ENCODE assay signal across 27 cellular contexts in genomic region chr11:18986744-18987143, GRCh38. TPM values are rescaled to one million over a fixed set of nuclear protein-coding genes. Genes with fewer than 3 reads are reported as not detected.
DNase-seq lines count a peak whose midpoint lies in the region; ATAC-seq, FAIRE-seq and TF ChIP-seq lines count a peak whose summit lies in the region.
"Had no signal": no experiment of that assay in that cellular context is flagged by ENCODE, and none has a peak within 500 bp of the region (broad histone marks: within the 10 kb centered on the region; RNA-seq: fewer than 3 reads in every experiment).

No MANE protein-coding gene starts in this region.

- H3K9me1 ChIP-seq in IMR-90 (ENCODE audit: insufficient read depth, low read length) = no peaks in the 10 kb centered on the region
- no peaks in the 10 kb centered on the region for H3K9me1 ChIP-seq in keratinocyte (ENCODE audit: control insufficient read depth, extremely low read depth, insufficient read depth, low read length)

- H4K5ac ChIP-seq in IMR-90 (ENCODE audit: low read depth, low read length) = no peak overlapping the region

- no peak overlapping the region for H3K14ac ChIP-seq in IMR-90 (replicated peaks; ENCODE audit: low read depth, low read length)

- TF ChIP-seq POLR2A in IMR-90 (IDR thresholded peaks at IDR 0.05; ENCODE audit: low read depth, low read length) = no peak

- dilution Hi-C loops in IMR-90 (cut with HindIII; ENCODE audit: low sequenced_read_pairs, unreplicated experiment) (no loop called here), keratinocyte (cut with MboI; ENCODE audit: extremely low pct_ligation_motif_present, low sequenced_read_pairs) (no loop called here)

- H2BK15ac ChIP-seq in IMR-90 (ENCODE audit: low read depth, low read length) = no peak overlapping the region

- in situ Hi-C loops in IMR-90 (cut with MboI; ENCODE audit: low sequenced_read_pairs) = no loop called here

- no peak overlapping the region for H3K23ac ChIP-seq in IMR-90 (ENCODE audit: low read depth, low read length)

- H3K56ac ChIP-seq in IMR-90 (ENCODE audit: extremely low read depth, insufficient read depth, low read length) = no peak overlapping the region

- H3K27me3 ChIP-seq in IMR-90 (ENCODE audit: control insufficient read depth, insufficient read depth, low read length) = no peaks in the 10 kb centered on the region
- peaks cover 26% of the 10 kb centered on the region; the same call in 1 of the 2 replicates for H3K27me3 ChIP-seq in PC-9 (ENCODE audit: insufficient read depth, low read depth)
- no peaks in the 10 kb centered on the region for H3K27me3 ChIP-seq in keratinocyte (ENCODE audit: control insufficient read depth, extremely low read depth, insufficient read depth, low read length)
- H3K27me3 ChIP-seq: right lobe of liver had no signal

- DNase-seq in DMS153 (lab: John Stamatoyannopoulos, UW) (peak; percentile 11), IMR-90 (no peak), PC-9 (peak in 1 of 2 experiments; percentile 1), keratinocyte (ENCODE audit: low read depth, low spot score) (peak; percentile 54), NCI-H1694 (lab: John Stamatoyannopoulos, UW) (no peak)
- no peak for DNase-seq in stimulated activated CD4-positive, alpha-beta T cell treated with anti-CD3 and anti-CD28 coated beads, Interleukin-2, amount 100 ng/mL, for 24 hours
- DNase-seq: activated CD4-positive, alpha-beta T cell treated with anti-CD3 and anti-CD28 coated beads for 4 hours; activated gamma-delta T cell; activated T-cell treated with anti-CD3 and anti-CD28 coated beads, Interleukin-2, amount 50 U/mL, for 1 hour; AML-193; CD4-positive, alpha-beta T cell; H7; KG1; left ventricle myocardium inferior; MV-4-11; naive B cell; NCI-H1694 treated with DMSO at 0.1 percent for 48 hours; right lobe of liver; SHP77; stimulated activated naive CD8-positive, alpha-beta T cell treated with anti-CD3 and anti-CD28 coated beads, Interleukin-15, Interleukin-2, amounts not matched to agents 100 U/mL and 50 U/mL, for 24 hours had no signal

- H2BK20ac ChIP-seq in IMR-90 (ENCODE audit: low read depth, low read length) = no peak overlapping the region

- no peaks in the 10 kb centered on the region for H3K4me1 ChIP-seq in IMR-90 (ENCODE audit: control insufficient read depth, insufficient read depth, low read length)
- peaks cover 21% of the 10 kb centered on the region for H3K4me1 ChIP-seq in PC-9 (replicated peaks; ENCODE audit: insufficient read depth)
- H3K4me1 ChIP-seq in keratinocyte (ENCODE audit: control insufficient read depth, extremely low read depth, insufficient read depth, low read length) = peaks cover 15% of the 10 kb centered on the region
- H3K4me1 ChIP-seq: A549, left ventricle myocardium inferior, right lobe of liver had no signal

- no peak overlapping the region for H3K18ac ChIP-seq in IMR-90 (ENCODE audit: low read depth, low read length)

- H4K8ac ChIP-seq in IMR-90 (ENCODE audit: low read depth in 2 of 2, low read length in 2 of 2) = no peak overlapping the region

- H3K4ac ChIP-seq in IMR-90 (ENCODE audit: low read depth, low read length) = no peak overlapping the region

- no peak overlapping the region for H3K27ac ChIP-seq in IMR-90 (ENCODE audit: insufficient read depth, low read length)
- H3K27ac ChIP-seq in PC-9 = peak overlapping the region; percentile 75
- H3K27ac ChIP-seq in keratinocyte (ENCODE audit: control insufficient read depth, insufficient read depth, low read length) = peak overlapping the region; percentile 88
- H3K27ac ChIP-seq: A549, left ventricle myocardium inferior, right lobe of liver had no signal

- no peaks in the 10 kb centered on the region for H3K79me1 ChIP-seq in IMR-90 (ENCODE audit: low read depth in 1 of 2, low read length in 2 of 2)

- intact Hi-C loops in IMR-90 (cut with micrococcal nuclease) (no loop called here), PC-9 (cut with micrococcal nuclease; ENCODE audit: unreplicated experiment) (no loop called here)

- ATAC-seq in IMR-90 (ENCODE audit: low read depth) (no peak), HG02623 (IDR thresholded peaks at IDR 0.05; ENCODE audit: unreplicated experiment) (no peak), GM21528 (IDR thresholded peaks at IDR 0.05; ENCODE audit: low FRiP score, unreplicated experiment) (no peak)
- ATAC-seq: A549; right lobe of liver; stimulated activated naive CD8-positive, alpha-beta T cell treated with anti-CD3 and anti-CD28 coated beads, Interleukin-15, Interleukin-2, amounts not matched to agents 100 U/mL and 50 U/mL, for 24 hours had no signal

- H2AK5ac ChIP-seq in IMR-90 (ENCODE audit: low read depth, low read length) = no peak overlapping the region

- H3K4me3 ChIP-seq in IMR-90 (ENCODE audit: insufficient read depth, low read depth, low read length) = no peak overlapping the region
- no peak overlapping the region for H3K4me3 ChIP-seq in PC-9
- H3K4me3 ChIP-seq in keratinocyte (ENCODE audit: control insufficient read depth in 2 of 3, extremely low read depth in 1 of 3, insufficient read depth in 2 of 3, low read depth in 1 of 3, low read length in 3 of 3) = peak overlapping the region in 2 of 3 experiments; percentile 18 to 26
- H3K4me3 ChIP-seq: A549, left ventricle myocardium inferior, right lobe of liver had no signal

- no peaks in the 10 kb centered on the region for H3K9me3 ChIP-seq in IMR-90 (ENCODE audit: control insufficient read depth, insufficient read depth, low read length)
- no peaks in the 10 kb centered on the region for H3K9me3 ChIP-seq in PC-9 (ENCODE audit: insufficient read depth, low read depth)
- H3K9me3 ChIP-seq in keratinocyte (ENCODE audit: control insufficient read depth, low read depth, low read length) = no peaks in the 10 kb centered on the region
- H3K9me3 ChIP-seq: A549, right lobe of liver had no signal

- TF ChIP-seq CTCF in IMR-90 (conservative IDR thresholded peaks at IDR 0.05; ENCODE audit: low read depth, low read length) (no peak), PC-9 (conservative IDR thresholded peaks at IDR 0.05) (no peak), keratinocyte (optimal IDR thresholded peaks at IDR 0.05 in 1 of 3, IDR thresholded peaks at IDR 0.05 in 1 of 3, conservative IDR thresholded peaks at IDR 0.05 in 1 of 3; ENCODE audit: extremely low read depth in 1 of 3, insufficient read depth in 2 of 3, low read length in 3 of 3) (no peak)

- CTCF ChIA-PET in IMR-90 (lab: Yijun Ruan, JAX) (no interaction called here), PC-9 (lab: Charles Lee) (no interaction called here)

- peak; percentile 82 for FAIRE-seq in keratinocyte (lab: Jason Lieb, UNC)
- FAIRE-seq: A549 had no signal

- H3F3A ChIP-seq in PC-9 (ENCODE audit: insufficient read depth, low read depth) = peaks cover 7% of the 10 kb centered on the region; the same call in 1 of the 2 replicates

- no peak overlapping the region for H2AK9ac ChIP-seq in IMR-90 (replicated peaks; ENCODE audit: low read depth, low read length, poor library complexity)

- H4K20me1 ChIP-seq in IMR-90 (ENCODE audit: insufficient read depth, low read length) = no peaks in the 10 kb centered on the region
- no peaks in the 10 kb centered on the region for H4K20me1 ChIP-seq in PC-9 (ENCODE audit: insufficient read depth)
- no peaks in the 10 kb centered on the region for H4K20me1 ChIP-seq in keratinocyte (ENCODE audit: control insufficient read depth, extremely low read depth, insufficient read depth, low read length)

- POLR2A ChIA-PET in IMR-90 (lab: Charles Lee; ENCODE audit: unreplicated experiment) = no interaction called here
- POLR2A ChIA-PET in PC-9 (lab: Charles Lee; ENCODE audit: unreplicated experiment) = no interaction called here

- no peak for TF ChIP-seq RAD21 in IMR-90 (IDR thresholded peaks at IDR 0.05; ENCODE audit: low read length)

- H3K9me2 ChIP-seq in PC-9 (ENCODE audit: insufficient read depth) = no peaks in the 10 kb centered on the region

- no CpG with 5 or more reads among the region's 3 CpGs for WGBS in IMR-90 (ENCODE audit: extremely low coverage in 2 of 2, insufficient read length in 1 of 2), 2 experiments

- H3K4me2 ChIP-seq in IMR-90 (ENCODE audit: low read depth, low read length) = no peak overlapping the region
- H3K4me2 ChIP-seq in PC-9 = peak overlapping the region; percentile 31; the same call in 1 of the 2 replicates
- H3K4me2 ChIP-seq in keratinocyte (ENCODE audit: control insufficient read depth, extremely low read depth, insufficient read depth, low read depth, low read length) = peak overlapping the region; percentile 74
- H3K4me2 ChIP-seq: A549 had no signal

- no peak overlapping the region for H2BK120ac ChIP-seq in IMR-90 (ENCODE audit: low read depth, low read length)

- H3K36me3 ChIP-seq in IMR-90 (ENCODE audit: control insufficient read depth, insufficient read depth, low read length) (no peaks in the 10 kb centered on the region), PC-9 (ENCODE audit: low read depth) (no peaks in the 10 kb centered on the region), keratinocyte (ENCODE audit: control insufficient read depth in 2 of 2, extremely low read depth in 1 of 2, insufficient read depth in 2 of 2, low read length in 2 of 2) (no peaks in the 10 kb centered on the region)
- H3K36me3 ChIP-seq: left ventricle myocardium inferior, right lobe of liver had no signal

- no peak overlapping the region for H2BK5ac ChIP-seq in IMR-90 (ENCODE audit: low read depth, low read length, poor library complexity, severe bottlenecking)

- no peak overlapping the region for H4K91ac ChIP-seq in IMR-90 (ENCODE audit: insufficient read depth, low read depth, low read length)

- H3K79me2 ChIP-seq in PC-9 (ENCODE audit: low read depth) = no peaks in the 10 kb centered on the region
- no peaks in the 10 kb centered on the region for H3K79me2 ChIP-seq in keratinocyte (ENCODE audit: control insufficient read depth, insufficient read depth, low read length)

- no peak overlapping the region for H3K9ac ChIP-seq in IMR-90 (ENCODE audit: low read depth, low read length)
- peak overlapping the region; percentile 69 for H3K9ac ChIP-seq in keratinocyte (ENCODE audit: control insufficient read depth, extremely low read depth, insufficient read depth, low read length)

- H2AFZ ChIP-seq in IMR-90 (replicated peaks; ENCODE audit: low read length, poor library complexity) (peak overlapping the region; percentile 21), PC-9 (no peak overlapping the region), keratinocyte (ENCODE audit: control insufficient read depth, low read length) (peak overlapping the region; percentile 80)

- BruUV-seq in IMR-90 (replicated peaks; lab: Mats Ljungman, UMichigan) (no TSS peak), PC-9 (replicated peaks; lab: Mats Ljungman, UMichigan) (no TSS peak)

RNA-seq across cellular contexts. Expression of gene MRGPRX1, which starts 47.5 kb away (rescaled TPM):
- not detected in 2 replicates for total RNA-seq in IMR-90 (2012; rRNA removed)
- not detected in 2 replicates for polyA plus RNA-seq in IMR-90 (2012; rRNA removed)
- polyA plus RNA-seq in IMR-90 (2012; cell fraction: cytosol; rRNA removed) = not detected in 2 replicates
- polyA plus RNA-seq in IMR-90 (2012; cell fraction: nucleus; rRNA removed; ENCODE audit: low replicate concordance) = not detected in 2 replicates
- total RNA-seq in PC-9 (2021) = not detected in 2 replicates
- polyA plus RNA-seq in keratinocyte = not detected in 3 replicates
- not detected for polyA plus RNA-seq in keratinocyte (2011; ENCODE audit: low read depth)
- polyA plus RNA-seq in keratinocyte (2011; cell fraction: cytosol; rRNA removed) = not detected in 2 replicates
- 0.13 TPM in 1 of 2 replicates, not detected in the other for polyA plus RNA-seq in keratinocyte (2011; cell fraction: nucleus; rRNA removed)
- 0.52 TPM in 1 of 2 replicates, not detected in the other for polyA plus RNA-seq in keratinocyte (2012; ENCODE audit: low replicate concordance)
- polyA minus RNA-seq in keratinocyte = not detected in 3 replicates
- not detected for polyA minus RNA-seq in keratinocyte (2011; cell fraction: cytosol; rRNA and poly(A)+ RNA removed)
- not detected in 2 replicates for polyA minus RNA-seq in keratinocyte (2011; cell fraction: nucleus; rRNA and poly(A)+ RNA removed)
- total RNA-seq: activated CD8-positive, alpha-beta memory T cell treated with anti-CD3 and anti-CD28 coated beads for 36 hours; CD4-positive, alpha-beta T cell; fibroblast of lung; H7; left ventricle myocardium inferior; OCI-LY7; progenitor cell of endocrine pancreas; right lobe of liver had no signal
- polyA plus RNA-seq: A549, fibroblast of lung had no signal

Comparison
In these comparisons a context has a peak if more than half of its experiments do, and no peak if none do; other contexts are left out.
1. DNase-seq: peak in DMS153 (single experiment) and keratinocyte (single experiment); none in IMR-90 (single experiment), NCI-H1694 (single experiment) and stimulated activated CD4-positive, alpha-beta T cell treated with anti-CD3 and anti-CD28 coated beads, Interleukin-2, amount 100 ng/mL, for 24 hours (0 of 2).
2. H3K4me3 ChIP-seq: peak in keratinocyte (2 of 3); none in IMR-90 (single experiment) and PC-9 (single experiment).